Comparison of ENCODE assay signal across 8 cellular contexts in genomic region chr6:45926423-45926822, GRCh38.
DNase-seq lines count a peak whose midpoint lies in the region; ATAC-seq and TF ChIP-seq lines count a peak whose summit lies in the region.
"Not testable (repeated sequence)": the region's sequence is repeated elsewhere in the genome, so short reads cannot be mapped to it uniquely, and the experiment has no call there.

No MANE protein-coding gene starts in this region.

- not testable (repeated sequence) for H3K9ac ChIP-seq in KMS-11

- WGBS in testis, 2 donors, result 95 to 96% methylated on average over 8 of the region's 8 CpGs

- not testable (repeated sequence) for H3K9me3 ChIP-seq in Panc1 (ENCODE audit: control insufficient read depth, insufficient read depth, low read depth, low read length); testis

- not testable (repeated sequence) for H3K27me3 Mint-ChIP-seq in activated T-helper 1 cell treated with anti-CD3 and anti-CD28 coated beads, Interleukin-12 subunit alpha, Interleukin-12 subunit beta, Interleukin-2, Interleukin-4 antibody, amounts not matched to agents 30 ng/mL and 10 ng/mL and 1 ng/mL, durations not matched to agents 14 hours and 24 hours and 36 hours (ENCODE audit: insufficient read depth); osteocyte (ENCODE audit: unreplicated experiment)

- not testable (repeated sequence) for ATAC-seq in Panc1

- TF ChIP-seq CTCF in KMS-11 (conservative IDR thresholded peaks at IDR 0.05; ENCODE audit: low read depth, low read length) (0 out of 2 replicates have a peak, but pooled peaks have one; percentile 17), Panc1 (IDR thresholded peaks at IDR 0.05) (peak; percentile 19; the same call in 1 of the 2 replicates), cardiac fibroblast (IDR thresholded peaks at IDR 0.05; ENCODE audit: low read depth, low read length) (peak; percentile 4), fibroblast of mammary gland (conservative IDR thresholded peaks at IDR 0.05; ENCODE audit: control insufficient read depth, insufficient read depth, low read depth, low read length) (peak; percentile 4), testis (IDR thresholded peaks at IDR 0.05) (peak in 2 of 3 experiments; percentile 11 to 26)
- not testable (repeated sequence) for TF ChIP-seq CTCF in osteocyte (IDR thresholded peaks at IDR 0.05)

- not testable (repeated sequence) for H4K20me1 ChIP-seq in KMS-11 (ENCODE audit: insufficient read depth)

- H3K27me3 ChIP-seq in KMS-11 (ENCODE audit: insufficient read depth, low read depth); Panc1 (ENCODE audit: control insufficient read depth, insufficient read depth, low read length); testis: not testable (repeated sequence)

- H3K4me2 ChIP-seq in KMS-11, result not testable (repeated sequence)

- H3K4me1 Mint-ChIP-seq in activated T-helper 1 cell treated with anti-CD3 and anti-CD28 coated beads, Interleukin-12 subunit alpha, Interleukin-12 subunit beta, Interleukin-2, Interleukin-4 antibody, amounts not matched to agents 30 ng/mL and 10 ng/mL and 1 ng/mL, durations not matched to agents 14 hours and 24 hours and 36 hours (ENCODE audit: low read depth), result peaks cover 42% of the 10 kb centered on the region
- H3K4me1 Mint-ChIP-seq in osteocyte (ENCODE audit: unreplicated experiment), result peaks cover 38% of the 10 kb centered on the region

- in situ Hi-C loops in Panc1 (cut with HindIII; ENCODE audit: low pct_unique_long_range_greater_than_20kb, low sequenced_read_pairs), result not testable (repeated sequence)

- peak overlapping the region; percentile 53 for H3K27ac Mint-ChIP-seq in activated T-helper 1 cell treated with anti-CD3 and anti-CD28 coated beads, Interleukin-12 subunit alpha, Interleukin-12 subunit beta, Interleukin-2, Interleukin-4 antibody, amounts not matched to agents 30 ng/mL and 10 ng/mL and 1 ng/mL, durations not matched to agents 14 hours and 24 hours and 36 hours
- H3K27ac Mint-ChIP-seq in osteocyte (ENCODE audit: unreplicated experiment), result not testable (repeated sequence)

- not testable (repeated sequence) for H3K27ac ChIP-seq in KMS-11; Panc1 (ENCODE audit: low read length); testis

- not testable (repeated sequence) for H3K4me3 Mint-ChIP-seq in activated T-helper 1 cell treated with anti-CD3 and anti-CD28 coated beads, Interleukin-12 subunit alpha, Interleukin-12 subunit beta, Interleukin-2, Interleukin-4 antibody, amounts not matched to agents 30 ng/mL and 10 ng/mL and 1 ng/mL, durations not matched to agents 14 hours and 24 hours and 36 hours; osteocyte (ENCODE audit: unreplicated experiment)

- intact Hi-C loops in Panc1 (cut with micrococcal nuclease; ENCODE audit: unreplicated experiment) (loop anchor here (10.0 kb wide), 2 partner anchors 502 to 1452 kb away; no protein-coding TSS in a partner anchor), testis (cut with DNase I; ENCODE audit: low total_unique reads) (loop anchor here (10.0 kb wide), 1 partner anchor 488 kb away; no protein-coding TSS in a partner anchor)
- intact Hi-C loops in activated T-helper 1 cell treated with anti-CD3 and anti-CD28 coated beads, Interleukin-12 subunit alpha, Interleukin-12 subunit beta, Interleukin-2, Interleukin-4 antibody, amounts not matched to agents 30 ng/mL and 10 ng/mL and 1 ng/mL, durations not matched to agents 14 hours and 24 hours and 36 hours (cut with micrococcal nuclease), result not testable (repeated sequence)

- H3K9me3 Mint-ChIP-seq in activated T-helper 1 cell treated with anti-CD3 and anti-CD28 coated beads, Interleukin-12 subunit alpha, Interleukin-12 subunit beta, Interleukin-2, Interleukin-4 antibody, amounts not matched to agents 30 ng/mL and 10 ng/mL and 1 ng/mL, durations not matched to agents 14 hours and 24 hours and 36 hours; osteocyte (ENCODE audit: unreplicated experiment): not testable (repeated sequence)

- not testable (repeated sequence) for TF ChIP-seq POLR2A in testis (IDR thresholded peaks at IDR 0.05)

- not testable (repeated sequence) for BruUV-seq in Panc1 (replicated peaks; lab: Mats Ljungman, UMichigan)

- H3K79me2 ChIP-seq in KMS-11 (ENCODE audit: insufficient read depth, low read depth), result not testable (repeated sequence)

- H3K36me3 ChIP-seq in KMS-11 (ENCODE audit: insufficient read depth); Panc1 (ENCODE audit: control insufficient read depth, insufficient read depth, low read length); testis (ENCODE audit: low read depth, missing control alignments): not testable (repeated sequence)

- POLR2A ChIA-PET in Panc1 (lab: Charles Lee), result not testable (repeated sequence)

- DNase-seq in ELR (ENCODE audit: low read depth) (peak; percentile 21), osteocyte (ENCODE audit: extremely low spot score, unreplicated experiment) (peak; percentile 38)
- not testable (repeated sequence) for DNase-seq in Panc1 (ENCODE audit: low read depth, low spot score); activated T-helper 1 cell treated with anti-CD3 and anti-CD28 coated beads, Interleukin-12 subunit alpha, Interleukin-12 subunit beta, Interleukin-2, Interleukin-4 antibody, amounts not matched to agents 30 ng/mL and 10 ng/mL and 1 ng/mL, durations not matched to agents 14 hours and 24 hours and 36 hours (ENCODE audit: low spot score); cardiac fibroblast (ENCODE audit: low read depth in 2 of 2); fibroblast of mammary gland (ENCODE audit: low read depth); testis

- not testable (repeated sequence) for H3K4me3 ChIP-seq in KMS-11 (IDR thresholded peaks at IDR 0.05; ENCODE audit: insufficient read depth, low read depth, low read length); Panc1 (ENCODE audit: low read depth in 2 of 2, low read length in 2 of 2); cardiac fibroblast (replicated peaks in 1 of 2; ENCODE audit: low read depth in 2 of 2, low read length in 2 of 2); fibroblast of mammary gland (ENCODE audit: control insufficient read depth, low read depth, low read length); testis

- not testable (repeated sequence) for H2AFZ ChIP-seq in KMS-11 (ENCODE audit: low read depth)

- H3K4me1 ChIP-seq in KMS-11 (ENCODE audit: low read depth, poor library complexity, severe bottlenecking), result peaks cover 56% of the 10 kb centered on the region
- H3K4me1 ChIP-seq in Panc1 (ENCODE audit: control insufficient read depth, insufficient read depth, low read length); testis: not testable (repeated sequence)

- not testable (repeated sequence) for H3K36me3 Mint-ChIP-seq in activated T-helper 1 cell treated with anti-CD3 and anti-CD28 coated beads, Interleukin-12 subunit alpha, Interleukin-12 subunit beta, Interleukin-2, Interleukin-4 antibody, amounts not matched to agents 30 ng/mL and 10 ng/mL and 1 ng/mL, durations not matched to agents 14 hours and 24 hours and 36 hours (ENCODE audit: low read depth); osteocyte (ENCODE audit: unreplicated experiment)

- CTCF ChIA-PET in Panc1 (lab: Charles Lee), result interaction anchor here (0.7 to 0.8 kb wide), 2 partner anchors 693 to 1453 kb away, joined by 3 to 4 read pairs; no protein-coding TSS in a partner anchor
